In the genomic region with DNA sequence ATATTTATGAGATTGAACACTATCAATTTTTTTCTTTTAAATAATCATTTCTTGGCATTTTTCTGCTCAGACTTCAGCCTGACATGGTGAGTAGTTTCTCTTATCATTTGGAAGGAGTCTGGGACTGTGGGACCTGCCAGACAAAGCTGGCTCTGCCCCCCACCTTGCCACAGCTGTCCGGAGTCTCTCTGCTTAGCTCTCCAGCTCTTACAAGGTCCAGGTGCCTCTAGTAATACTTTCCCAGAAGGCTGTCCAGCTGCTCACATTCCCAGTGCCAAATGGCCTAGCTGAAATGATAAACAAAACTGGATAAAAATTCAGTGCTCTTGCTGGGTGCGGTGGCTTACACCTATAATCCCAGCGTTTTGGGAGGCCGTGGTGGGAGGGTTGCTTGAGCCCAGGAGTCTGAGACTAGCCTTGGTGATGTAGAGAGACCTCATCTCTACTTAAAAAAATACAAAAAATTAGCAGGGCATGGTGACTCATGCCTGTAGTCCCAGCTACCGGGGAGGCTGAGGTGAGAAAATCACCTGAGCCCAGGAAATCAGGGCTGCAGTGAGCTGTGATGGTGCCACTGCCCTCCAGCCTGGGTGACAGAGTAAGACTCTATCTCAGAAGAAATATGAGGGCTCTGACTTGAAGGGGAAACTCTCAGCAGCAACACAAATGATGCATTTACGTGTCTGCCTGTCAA, we compare ENCODE assay signal across 20 cellular contexts.
"Had no signal": no experiment of that assay in that cellular context is flagged by ENCODE, and none has a peak within 500 bp of the region (broad histone marks: within the 10 kb centered on the region; RNA-seq: fewer than 3 reads in every experiment).

No MANE protein-coding gene starts in this region.

- H3K9me3 ChIP-seq: left ventricle myocardium inferior, psoas muscle, spleen, suprapubic skin, thyroid gland, uterus had no signal

- ATAC-seq: left cardiac atrium; psoas muscle; sciatic nerve; stimulated activated memory B cell treated with anti-CD40 and anti-IgM and Interleukin-4, amounts not matched to agents 10 μg/mL and 1 μg/mL and 100 μg/mL, for 72 hours had no signal

- H3K4me3 ChIP-seq: hepatocyte, left ventricle myocardium inferior, lung, psoas muscle, spleen, suprapubic skin, thyroid gland, uterus had no signal

- H3K36me3 ChIP-seq: left ventricle myocardium inferior, spleen, suprapubic skin, thyroid gland, uterus had no signal

- H3K27ac ChIP-seq: hepatocyte, left ventricle myocardium inferior, psoas muscle, spleen, suprapubic skin, thyroid gland, uterus had no signal

- DNase-seq: foreskin melanocyte; kidney; left cardiac atrium; left ventricle myocardium inferior; mesenchymal stem cell; naive B cell; psoas muscle; retina; spleen; stimulated activated CD4-positive, alpha-beta T cell treated with anti-CD3 and anti-CD28 coated beads, Interleukin-15, amount 100 ng/mL, for 24 hours; stimulated activated CD4-positive, alpha-beta T cell treated with anti-CD3 and anti-CD28 coated beads, Interleukin-1b, Interleukin-23, amount 100 ng/mL, for 48 hours; stimulated activated CD4-positive, alpha-beta T cell treated with anti-CD3 and anti-CD28 coated beads, Interleukin-4, amount 100 ng/mL, for 24 hours; thyroid gland; uterus had no signal

- FAIRE-seq: colon, kidney had no signal

- H3K27me3 ChIP-seq: thyroid gland, uterus had no signal

- H3K4me1 ChIP-seq: left ventricle myocardium inferior, psoas muscle, spleen, suprapubic skin, thyroid gland, uterus had no signal
